ENCODE assay signal across 6 cellular contexts in the genomic region with DNA sequence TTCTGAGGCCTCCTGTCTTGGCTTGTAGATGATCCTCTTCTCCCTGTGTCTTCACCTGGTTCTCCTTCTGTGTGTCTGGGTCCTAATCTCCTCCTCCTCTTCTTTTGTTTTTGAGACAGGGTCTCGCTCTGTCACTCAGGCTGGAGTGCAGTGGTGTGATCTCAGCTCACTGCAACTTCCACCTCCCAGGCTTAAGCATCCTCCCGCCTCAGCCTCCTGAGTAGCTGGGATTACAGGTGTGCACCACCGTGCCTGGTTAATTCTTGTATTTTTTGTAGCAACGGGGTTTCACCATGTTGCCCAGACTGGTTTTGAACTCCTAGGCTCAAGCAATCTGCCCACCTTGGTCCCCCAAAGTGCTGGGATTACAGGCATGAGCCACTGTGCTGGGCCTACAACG. TPM values are rescaled to one million over a fixed set of nuclear protein-coding genes. Genes with fewer than 3 reads are reported as not detected.
"Had no signal": no experiment of that assay in that cellular context is flagged by ENCODE, and none has a peak within 500 bp of the region (broad histone marks: within the 10 kb centered on the region; RNA-seq: fewer than 3 reads in every experiment).

No MANE protein-coding gene starts in this region.

RNA-seq across cellular contexts. Expression of gene CLEC17A, which starts 29.4 kb away (rescaled TPM):
- total RNA-seq: HT-29, LHCN-M2, MCF 10A, PC-9, Right ventricle myocardium inferior, RPMI7951 had no signal
